11 cellular contexts compared by ENCODE assay signal in the genomic region with DNA sequence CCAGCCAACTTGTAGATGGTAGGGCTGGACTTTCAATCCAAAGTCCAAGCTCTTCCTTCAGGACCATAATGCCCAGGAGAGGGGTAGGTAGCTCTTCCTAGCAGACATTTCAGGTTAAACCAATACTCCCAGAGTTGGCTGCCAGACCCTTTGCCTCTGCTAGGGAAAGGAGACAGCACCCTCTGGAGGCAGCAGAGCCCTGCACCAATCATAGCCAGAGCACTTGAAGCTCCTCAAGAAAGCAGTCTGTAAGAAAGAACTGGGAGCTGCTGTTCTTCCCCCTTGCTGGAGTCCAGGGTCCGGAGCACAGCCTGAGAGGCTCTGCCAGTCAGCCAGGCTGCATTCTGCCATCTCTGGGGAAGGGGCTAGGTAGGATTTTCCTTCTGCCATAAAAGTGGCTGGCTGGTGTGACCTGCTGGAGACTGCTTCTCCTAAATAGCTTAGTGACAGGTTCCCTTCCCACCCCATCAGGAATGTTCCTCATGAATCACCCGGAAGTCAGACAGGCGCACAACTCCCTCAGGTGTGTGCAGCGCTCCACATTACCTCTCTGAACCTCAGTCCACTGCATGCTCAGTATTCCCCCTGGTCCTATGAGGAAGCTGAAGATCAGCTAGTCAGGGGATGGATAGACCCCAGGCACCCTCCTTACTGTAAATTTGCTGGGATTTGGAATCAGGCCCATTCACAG. TPM values are rescaled to one million over a fixed set of nuclear protein-coding genes. Genes with fewer than 3 reads are reported as not detected.
DNase-seq lines count a peak whose midpoint lies in the region; ATAC-seq and TF ChIP-seq lines count a peak whose summit lies in the region.
"Not testable (repeated sequence)": the region's sequence is repeated elsewhere in the genome, so short reads cannot be mapped to it uniquely, and the experiment has no call there.
"Had no signal": no experiment of that assay in that cellular context is flagged by ENCODE, and none has a peak within 500 bp of the region (broad histone marks: within the 10 kb centered on the region; RNA-seq: fewer than 3 reads in every experiment).

No MANE protein-coding gene starts in this region.

- H3K36me3 ChIP-seq in BJ (ENCODE audit: control insufficient read depth, insufficient read depth, low read length); transverse colon: not testable (repeated sequence)

- TF ChIP-seq POLR2A in transverse colon (IDR thresholded peaks at IDR 0.05), result not testable (repeated sequence)

- H3K9me3 Mint-ChIP-seq in HFFc6; WTC11; osteocyte (ENCODE audit: unreplicated experiment): not testable (repeated sequence)

- H3K4me1 ChIP-seq in transverse colon, result not testable (repeated sequence)

- CTCF ChIA-PET in BJ (lab: Yijun Ruan, JAX); WTC11 (lab: Charles Lee): not testable (repeated sequence)

- no CpG with 5 or more reads among the region's 4 CpGs for WGBS in transverse colon (ENCODE audit: low coverage in 1 of 2), 2 donors

- intact Hi-C loops in Right ventricle myocardium inferior (cut with DNase I); transverse colon (cut with DNase I; ENCODE audit: low total_unique reads): not testable (repeated sequence)

- POLR2A ChIA-PET in BJ (lab: Charles Lee); WTC11 (lab: Charles Lee): not testable (repeated sequence)

- not testable (repeated sequence) for H3K4me1 Mint-ChIP-seq in HFFc6 (ENCODE audit: low read depth); WTC11; osteocyte (ENCODE audit: unreplicated experiment)

- not testable (repeated sequence) for H3K36me3 Mint-ChIP-seq in HFFc6 (ENCODE audit: low read depth); WTC11; osteocyte (ENCODE audit: unreplicated experiment)

- in situ Hi-C loops in transverse colon (cut with MboI; ENCODE audit: low pct_ligation_motif_present in 1 of 4, low pct_unique_long_range_greater_than_20kb in 1 of 4, low sequenced_read_pairs in 3 of 4), result not testable (repeated sequence)

- not testable (repeated sequence) for H3K27me3 ChIP-seq in BJ (ENCODE audit: control insufficient read depth, insufficient read depth, low read length); transverse colon

- not testable (repeated sequence) for H3K4me3 Mint-ChIP-seq in HFFc6; WTC11; osteocyte (ENCODE audit: unreplicated experiment)

- H3K9me3 ChIP-seq in transverse colon, result not testable (repeated sequence)

- not testable (repeated sequence) for DNase-seq in BJ (ENCODE audit: low read depth); WTC11 (ENCODE audit: low spot score); choroid plexus epithelial cell (ENCODE audit: low read depth); Right ventricle myocardium inferior (ENCODE audit: missing footprints); left lobe of liver (ENCODE audit: low spot score); osteocyte (ENCODE audit: extremely low spot score, unreplicated experiment)
- DNase-seq in HFFc6 (peak; percentile 5), transverse colon (peak; percentile 17)

- not testable (repeated sequence) for TF ChIP-seq EP300 in transverse colon (IDR thresholded peaks at IDR 0.05; ENCODE audit: low read depth)

- peak; percentile 15; the same call in 1 of the 2 replicates for TF ChIP-seq CTCF in BJ (IDR thresholded peaks at IDR 0.05; ENCODE audit: insufficient read depth, low read depth, low read length)
- peak; percentile 52; the same call in 1 of the 2 replicates for TF ChIP-seq CTCF in HFFc6 (IDR thresholded peaks at IDR 0.05)
- TF ChIP-seq CTCF in WTC11 (IDR thresholded peaks at IDR 0.05), result not testable (repeated sequence)
- peak; percentile 28 for TF ChIP-seq CTCF in choroid plexus epithelial cell (conservative IDR thresholded peaks at IDR 0.05; ENCODE audit: low read depth, low read length)
- peak; percentile 40 for TF ChIP-seq CTCF in osteocyte (IDR thresholded peaks at IDR 0.05)
- peak in 1 of 5 experiments; percentile 20 for TF ChIP-seq CTCF in transverse colon (IDR thresholded peaks at IDR 0.05)

- H3K27me3 Mint-ChIP-seq in HFFc6 (ENCODE audit: insufficient read depth); WTC11 (ENCODE audit: low read depth); osteocyte (ENCODE audit: unreplicated experiment): not testable (repeated sequence)

- H3K27ac ChIP-seq in transverse colon, result not testable (repeated sequence)

- ATAC-seq in WTC11, result peak; percentile 93
- ATAC-seq in Right ventricle myocardium inferior, result peak; percentile 73
- peak; percentile 92 for ATAC-seq in left lobe of liver

- not testable (repeated sequence) for H3K27ac Mint-ChIP-seq in HFFc6; WTC11; osteocyte (ENCODE audit: unreplicated experiment)

- H3K4me3 ChIP-seq in BJ (ENCODE audit: low read depth, low read length); choroid plexus epithelial cell (ENCODE audit: low read depth, low read length); transverse colon: not testable (repeated sequence)

RNA-seq across cellular contexts. Expression of a gene that starts 2.5 kb away (rescaled TPM):
- polyA plus RNA-seq in BJ (2011; rRNA removed), result 0.11 and 0.21 TPM in 2 replicates
- polyA minus RNA-seq in BJ (2011; rRNA and poly(A)+ RNA removed), result 0.51 TPM in 1 of 2 replicates, not detected in the other
- total RNA-seq in HFFc6 (2021; fragmentation: NEBNext Ultra II Directional; extraction: Animal tissue kit (Norgen Biotek cat#: 25700)), result under 1 TPM in 3 of 6 experiments, not detected in 3; 0.14 to 0.34 (median 0.25) TPM
- total RNA-seq in WTC11 (2021), result 0.14 TPM in 1 of 3 replicates, not detected in the others
- not detected for total RNA-seq in Right ventricle myocardium inferior
- total RNA-seq in left lobe of liver, result not detected
- total RNA-seq in osteocyte, result not detected in 2 replicates
- 10 to 100 TPM in 1 of 4 donors, 1 to 10 TPM in 3; 1.1 to 23.9 (median 2.9) TPM for total RNA-seq in transverse colon
- total RNA-seq: activated CD4-positive, alpha-beta T cell treated with anti-CD3 and anti-CD28 coated beads for 36 hours; CD4-positive, alpha-beta T cell; pulmonary artery endothelial cell had no signal
